In genomic region chr21:36388076-36388475, GRCh38 we compare ENCODE assay signal across 14 cellular contexts. TPM values are rescaled to one million over a fixed set of nuclear protein-coding genes. Genes with fewer than 3 reads are reported as not detected.
DNase-seq lines count a peak whose midpoint lies in the region; ATAC-seq lines count a peak whose summit lies in the region.
"Had no signal": no experiment of that assay in that cellular context is flagged by ENCODE, and none has a peak within 500 bp of the region (broad histone marks: within the 10 kb centered on the region; RNA-seq: fewer than 3 reads in every experiment).

No MANE protein-coding gene starts in this region.

- H3K4me3 ChIP-seq in skeletal muscle cell (ENCODE audit: low read depth, low read length) = no peak overlapping the region
- H3K4me3 ChIP-seq: HAP-1 had no signal

- DNase-seq in NCI-H748 (lab: John Stamatoyannopoulos, UW; ENCODE audit: unreplicated experiment) (peak; percentile 14), NCI-H748 treated with DMSO at 0.1 percent for 48 hours (lab: John Stamatoyannopoulos, UW) (no peak), NCI-H1694 treated with DMSO at 0.1 percent for 48 hours (lab: John Stamatoyannopoulos, UW) (peak; percentile 33), NCI-H82 treated with DMSO at 0.1 percent for 48 hours (lab: John Stamatoyannopoulos, UW; ENCODE audit: unreplicated experiment) (peak; percentile 81), skeletal muscle cell (ENCODE audit: low read depth) (peak; percentile 7), left lobe of liver (ENCODE audit: low spot score) (no peak), HK-2 (ENCODE audit: unreplicated experiment) (no peak), HT-29 (ENCODE audit: low spot score) (no peak)
- DNase-seq: NCI-H1436 treated with DMSO at 0.1 percent for 48 hours, NCI-H2107, NCI-H510A had no signal

- no peak for ATAC-seq in left lobe of liver
- ATAC-seq: Panc1, Right ventricle myocardium inferior had no signal

RNA-seq across cellular contexts. Expression of gene CHAF1B, which starts 2.9 kb away (rescaled TPM):
- total RNA-seq in left lobe of liver = 0.43 TPM
- total RNA-seq in HT-29 (2014; rRNA removed; shearing (Covaris generic)) = 5.7 and 8.0 TPM in 2 replicates

Comparison
In these comparisons a context has a peak if more than half of its experiments do, and no peak if none do; other contexts are left out.
1. DNase-seq: peak in NCI-H748 (single experiment), NCI-H1694 treated with DMSO at 0.1 percent for 48 hours (single experiment), NCI-H82 treated with DMSO at 0.1 percent for 48 hours (single experiment) and skeletal muscle cell (single experiment); none in NCI-H748 treated with DMSO at 0.1 percent for 48 hours (single experiment), left lobe of liver (single experiment), HK-2 (single experiment) and HT-29 (single experiment).